1 cellular context compared by ENCODE assay signal in the genomic region with DNA sequence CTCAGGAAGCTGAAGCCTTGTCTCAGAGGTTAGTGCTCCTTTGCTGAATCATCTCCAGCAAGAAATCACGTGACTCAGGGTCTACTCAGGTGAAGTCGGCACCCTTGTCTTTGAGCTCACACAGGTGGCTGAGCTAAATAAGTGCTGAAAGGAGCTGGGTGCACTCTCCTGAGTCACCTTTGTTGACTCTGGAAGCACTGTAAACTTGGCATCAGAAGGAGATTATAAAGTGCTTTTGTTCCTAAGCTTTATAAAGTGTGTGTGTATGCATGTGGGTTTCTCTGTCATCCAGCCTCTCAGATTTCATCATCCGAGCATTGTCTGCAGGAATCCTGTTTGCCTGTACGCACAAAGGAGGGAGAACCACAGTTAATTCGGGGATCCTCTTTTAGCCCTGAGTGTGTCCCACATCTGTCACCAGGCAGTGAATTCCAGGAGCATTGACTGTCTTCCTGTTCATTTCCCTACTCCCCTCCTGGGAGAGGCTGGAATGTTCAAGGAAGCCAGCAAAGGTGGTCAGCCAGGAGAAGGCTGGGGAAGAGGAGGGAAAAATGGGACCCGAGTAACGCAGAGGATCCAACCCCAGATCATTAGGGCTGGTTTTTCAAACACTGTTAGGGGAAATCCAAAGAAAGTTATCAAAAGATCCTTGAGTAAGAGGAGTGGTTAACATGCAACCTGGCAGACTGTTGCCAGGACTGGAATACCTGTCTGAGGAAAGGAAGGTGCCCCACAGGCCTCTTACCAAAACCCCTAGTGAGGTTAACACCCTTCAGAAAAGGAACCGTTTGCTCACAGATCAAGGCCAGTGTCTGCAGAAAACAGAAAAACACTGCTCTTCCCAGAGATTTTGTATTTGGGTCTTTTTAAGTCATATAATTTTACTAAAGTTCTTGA.
TF ChIP-seq lines count a peak whose summit lies in the region.

No MANE protein-coding gene starts in this region.

TF ChIP-seq in K562, 482 proteins besides CTCF, POLR2A, EP300 and RAD21 (continued from another document and continues in another):
- TF ChIP-seq, protein P1, sequence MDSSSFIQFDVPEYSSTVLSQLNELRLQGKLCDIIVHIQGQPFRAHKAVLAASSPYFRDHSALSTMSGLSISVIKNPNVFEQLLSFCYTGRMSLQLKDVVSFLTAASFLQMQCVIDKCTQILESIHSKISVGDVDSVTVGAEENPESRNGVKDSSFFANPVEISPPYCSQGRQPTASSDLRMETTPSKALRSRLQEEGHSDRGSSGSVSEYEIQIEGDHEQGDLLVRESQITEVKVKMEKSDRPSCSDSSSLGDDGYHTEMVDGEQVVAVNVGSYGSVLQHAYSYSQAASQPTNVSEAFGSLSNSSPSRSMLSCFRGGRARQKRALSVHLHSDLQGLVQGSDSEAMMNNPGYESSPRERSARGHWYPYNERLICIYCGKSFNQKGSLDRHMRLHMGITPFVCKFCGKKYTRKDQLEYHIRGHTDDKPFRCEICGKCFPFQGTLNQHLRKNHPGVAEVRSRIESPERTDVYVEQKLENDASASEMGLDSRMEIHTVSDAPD (CRISPR knock-in tag; IDR thresholded peaks at IDR 0.05) = no peak
- TF ChIP-seq ASH1L (IDR thresholded peaks at IDR 0.05; ENCODE audit: borderline replicate concordance, low read depth, partially characterized antibody) (no peak), FOXK1 (CRISPR knock-in tag; IDR thresholded peaks at IDR 0.05; ENCODE audit: borderline replicate concordance) (no peak), ZNF143 (CRISPR knock-in tag; IDR thresholded peaks at IDR 0.05) (no peak), ZNF133 (CRISPR knock-in tag; IDR thresholded peaks at IDR 0.05) (no peak), MEF2A (IDR thresholded peaks at IDR 0.05; ENCODE audit: control insufficient read depth, low read depth, low read length) (no peak), ZNF165 (CRISPR knock-in tag; IDR thresholded peaks at IDR 0.05; ENCODE audit: borderline replicate concordance) (no peak), ZNF324 (CRISPR knock-in tag; IDR thresholded peaks at IDR 0.05) (no peak), TBL1XR1 (IDR thresholded peaks at IDR 0.05; ENCODE audit: low read length in 2 of 2) (no peak), RFX5 (IDR thresholded peaks at IDR 0.05; ENCODE audit: low read depth, low read length) (no peak), GTF2A2 (tag; IDR thresholded peaks at IDR 0.05) (no peak), FOXM1 (IDR thresholded peaks at IDR 0.05; ENCODE audit: low read depth) (no peak), FOXM1 (CRISPR knock-in tag; IDR thresholded peaks at IDR 0.05; ENCODE audit: low read depth) (no peak), ILF3 (IDR thresholded peaks at IDR 0.05; ENCODE audit: borderline replicate concordance) (no peak), FOXO4 (CRISPR knock-in tag; IDR thresholded peaks at IDR 0.05) (no peak), ZNF282 (CRISPR knock-in tag; IDR thresholded peaks at IDR 0.05) (no peak), DIDO1 (tag; IDR thresholded peaks at IDR 0.05; ENCODE audit: low read depth) (no peak), FOXJ2 (tag; IDR thresholded peaks at IDR 0.05) (no peak), ZFP1 (CRISPR knock-in tag; IDR thresholded peaks at IDR 0.05) (no peak), CTCFL (IDR thresholded peaks at IDR 0.05; ENCODE audit: borderline replicate concordance, insufficient read depth, low read depth, low read length, poor library complexity, severe bottlenecking) (no peak), ZNF717 (CRISPR knock-in tag; IDR thresholded peaks at IDR 0.05) (no peak), NR2C1 (IDR thresholded peaks at IDR 0.05) (no peak), NR2C1 (tag; IDR thresholded peaks at IDR 0.05) (peak; percentile 24; the same call in 1 of the 2 replicates), ZNF436 (CRISPR knock-in tag; IDR thresholded peaks at IDR 0.05) (no peak), TEAD2 (tag; IDR thresholded peaks at IDR 0.05) (no peak), ZNF175 (CRISPR knock-in tag; IDR thresholded peaks at IDR 0.05; ENCODE audit: low read depth) (no peak), GABPB2 (CRISPR knock-in tag; conservative IDR thresholded peaks at IDR 0.05) (no peak), RBM34 (IDR thresholded peaks at IDR 0.05; ENCODE audit: borderline replicate concordance, insufficient read depth, low read length) (no peak), ELF4 (CRISPR knock-in tag; IDR thresholded peaks at IDR 0.05) (no peak), TARDBP (IDR thresholded peaks at IDR 0.05) (no peak), ZNF384 (IDR thresholded peaks at IDR 0.05; ENCODE audit: low read depth, low read length) (no peak), ZNF224 (CRISPR knock-in tag; IDR thresholded peaks at IDR 0.05) (no peak), ZNF445 (CRISPR knock-in tag; IDR thresholded peaks at IDR 0.05; ENCODE audit: low read depth) (no peak), CREB3 (tag; conservative IDR thresholded peaks at IDR 0.05; ENCODE audit: low read depth) (no peak)
- TF ChIP-seq, protein P2, sequence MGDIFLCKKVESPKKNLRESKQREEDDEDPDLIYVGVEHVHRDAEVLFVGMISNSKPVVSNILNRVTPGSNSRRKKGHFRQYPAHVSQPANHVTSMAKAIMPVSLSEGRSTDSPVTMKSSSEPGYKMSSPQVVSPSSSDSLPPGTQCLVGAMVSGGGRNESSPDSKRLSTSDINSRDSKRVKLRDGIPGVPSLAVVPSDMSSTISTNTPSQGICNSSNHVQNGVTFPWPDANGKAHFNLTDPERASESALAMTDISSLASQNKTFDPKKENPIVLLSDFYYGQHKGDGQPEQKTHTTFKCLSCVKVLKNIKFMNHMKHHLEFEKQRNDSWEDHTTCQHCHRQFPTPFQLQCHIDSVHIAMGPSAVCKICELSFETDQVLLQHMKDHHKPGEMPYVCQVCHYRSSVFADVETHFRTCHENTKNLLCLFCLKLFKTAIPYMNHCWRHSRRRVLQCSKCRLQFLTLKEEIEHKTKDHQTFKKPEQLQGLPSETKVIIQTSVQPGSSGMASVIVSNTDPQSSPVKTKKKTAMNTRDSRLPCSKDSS (IDR thresholded peaks at IDR 0.05; ENCODE audit: low read depth, partially characterized antibody) = no peak
- TF ChIP-seq, protein P3, sequence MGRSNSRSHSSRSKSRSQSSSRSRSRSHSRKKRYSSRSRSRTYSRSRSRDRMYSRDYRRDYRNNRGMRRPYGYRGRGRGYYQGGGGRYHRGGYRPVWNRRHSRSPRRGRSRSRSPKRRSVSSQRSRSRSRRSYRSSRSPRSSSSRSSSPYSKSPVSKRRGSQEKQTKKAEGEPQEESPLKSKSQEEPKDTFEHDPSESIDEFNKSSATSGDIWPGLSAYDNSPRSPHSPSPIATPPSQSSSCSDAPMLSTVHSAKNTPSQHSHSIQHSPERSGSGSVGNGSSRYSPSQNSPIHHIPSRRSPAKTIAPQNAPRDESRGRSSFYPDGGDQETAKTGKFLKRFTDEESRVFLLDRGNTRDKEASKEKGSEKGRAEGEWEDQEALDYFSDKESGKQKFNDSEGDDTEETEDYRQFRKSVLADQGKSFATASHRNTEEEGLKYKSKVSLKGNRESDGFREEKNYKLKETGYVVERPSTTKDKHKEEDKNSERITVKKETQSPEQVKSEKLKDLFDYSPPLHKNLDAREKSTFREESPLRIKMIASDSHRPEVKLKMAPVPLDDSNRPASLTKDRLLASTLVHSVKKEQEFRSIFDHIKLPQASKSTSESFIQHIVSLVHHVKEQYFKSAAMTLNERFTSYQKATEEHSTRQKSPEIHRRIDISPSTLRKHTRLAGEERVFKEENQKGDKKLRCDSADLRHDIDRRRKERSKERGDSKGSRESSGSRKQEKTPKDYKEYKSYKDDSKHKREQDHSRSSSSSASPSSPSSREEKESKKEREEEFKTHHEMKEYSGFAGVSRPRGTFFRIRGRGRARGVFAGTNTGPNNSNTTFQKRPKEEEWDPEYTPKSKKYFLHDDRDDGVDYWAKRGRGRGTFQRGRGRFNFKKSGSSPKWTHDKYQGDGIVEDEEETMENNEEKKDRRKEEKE (IDR thresholded peaks at IDR 0.05; ENCODE audit: borderline replicate concordance in 1 of 2, control insufficient read depth in 1 of 2, low read depth in 2 of 2, low read length in 1 of 2) = no peak
- TF ChIP-seq, protein P4, sequence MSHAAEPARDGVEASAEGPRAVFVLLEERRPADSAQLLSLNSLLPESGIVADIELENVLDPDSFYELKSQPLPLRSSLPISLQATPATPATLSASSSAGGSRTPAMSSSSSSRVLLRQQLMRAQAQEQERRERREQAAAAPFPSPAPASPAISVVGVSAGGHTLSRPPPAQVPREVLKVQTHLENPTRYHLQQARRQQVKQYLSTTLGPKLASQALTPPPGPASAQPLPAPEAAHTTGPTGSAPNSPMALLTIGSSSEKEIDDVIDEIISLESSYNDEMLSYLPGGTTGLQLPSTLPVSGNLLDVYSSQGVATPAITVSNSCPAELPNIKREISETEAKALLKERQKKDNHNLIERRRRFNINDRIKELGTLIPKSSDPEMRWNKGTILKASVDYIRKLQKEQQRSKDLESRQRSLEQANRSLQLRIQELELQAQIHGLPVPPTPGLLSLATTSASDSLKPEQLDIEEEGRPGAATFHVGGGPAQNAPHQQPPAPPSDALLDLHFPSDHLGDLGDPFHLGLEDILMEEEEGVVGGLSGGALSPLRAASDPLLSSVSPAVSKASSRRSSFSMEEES (CRISPR knock-in tag; IDR thresholded peaks at IDR 0.05) = peak; percentile 97
- TF ChIP-seq, protein P5, sequence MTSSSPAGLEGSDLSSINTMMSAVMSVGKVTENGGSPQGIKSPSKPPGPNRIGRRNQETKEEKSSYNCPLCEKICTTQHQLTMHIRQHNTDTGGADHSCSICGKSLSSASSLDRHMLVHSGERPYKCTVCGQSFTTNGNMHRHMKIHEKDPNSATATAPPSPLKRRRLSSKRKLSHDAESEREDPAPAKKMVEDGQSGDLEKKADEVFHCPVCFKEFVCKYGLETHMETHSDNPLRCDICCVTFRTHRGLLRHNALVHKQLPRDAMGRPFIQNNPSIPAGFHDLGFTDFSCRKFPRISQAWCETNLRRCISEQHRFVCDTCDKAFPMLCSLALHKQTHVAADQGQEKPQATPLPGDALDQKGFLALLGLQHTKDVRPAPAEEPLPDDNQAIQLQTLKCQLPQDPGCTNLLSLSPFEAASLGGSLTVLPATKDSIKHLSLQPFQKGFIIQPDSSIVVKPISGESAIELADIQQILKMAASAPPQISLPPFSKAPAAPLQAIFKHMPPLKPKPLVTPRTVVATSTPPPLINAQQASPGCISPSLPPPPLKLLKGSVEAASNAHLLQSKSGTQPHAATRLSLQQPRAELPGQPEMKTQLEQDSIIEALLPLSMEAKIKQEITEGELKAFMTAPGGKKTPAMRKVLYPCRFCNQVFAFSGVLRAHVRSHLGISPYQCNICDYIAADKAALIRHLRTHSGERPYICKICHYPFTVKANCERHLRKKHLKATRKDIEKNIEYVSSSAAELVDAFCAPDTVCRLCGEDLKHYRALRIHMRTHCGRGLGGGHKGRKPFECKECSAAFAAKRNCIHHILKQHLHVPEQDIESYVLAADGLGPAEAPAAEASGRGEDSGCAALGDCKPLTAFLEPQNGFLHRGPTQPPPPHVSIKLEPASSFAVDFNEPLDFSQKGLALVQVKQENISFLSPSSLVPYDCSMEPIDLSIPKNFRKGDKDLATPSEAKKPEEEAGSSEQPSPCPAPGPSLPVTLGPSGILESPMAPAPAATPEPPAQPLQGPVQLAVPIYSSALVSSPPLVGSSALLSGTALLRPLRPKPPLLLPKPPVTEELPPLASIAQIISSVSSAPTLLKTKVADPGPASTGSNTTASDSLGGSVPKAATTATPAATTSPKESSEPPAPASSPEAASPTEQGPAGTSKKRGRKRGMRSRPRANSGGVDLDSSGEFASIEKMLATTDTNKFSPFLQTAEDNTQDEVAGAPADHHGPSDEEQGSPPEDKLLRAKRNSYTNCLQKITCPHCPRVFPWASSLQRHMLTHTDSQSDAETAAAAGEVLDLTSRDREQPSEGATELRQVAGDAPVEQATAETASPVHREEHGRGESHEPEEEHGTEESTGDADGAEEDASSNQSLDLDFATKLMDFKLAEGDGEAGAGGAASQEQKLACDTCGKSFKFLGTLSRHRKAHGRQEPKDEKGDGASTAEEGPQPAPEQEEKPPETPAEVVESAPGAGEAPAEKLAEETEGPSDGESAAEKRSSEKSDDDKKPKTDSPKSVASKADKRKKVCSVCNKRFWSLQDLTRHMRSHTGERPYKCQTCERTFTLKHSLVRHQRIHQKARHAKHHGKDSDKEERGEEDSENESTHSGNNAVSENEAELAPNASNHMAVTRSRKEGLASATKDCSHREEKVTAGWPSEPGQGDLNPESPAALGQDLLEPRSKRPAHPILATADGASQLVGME (CRISPR knock-in tag; IDR thresholded peaks at IDR 0.05) = no peak
- TF ChIP-seq, protein P6, sequence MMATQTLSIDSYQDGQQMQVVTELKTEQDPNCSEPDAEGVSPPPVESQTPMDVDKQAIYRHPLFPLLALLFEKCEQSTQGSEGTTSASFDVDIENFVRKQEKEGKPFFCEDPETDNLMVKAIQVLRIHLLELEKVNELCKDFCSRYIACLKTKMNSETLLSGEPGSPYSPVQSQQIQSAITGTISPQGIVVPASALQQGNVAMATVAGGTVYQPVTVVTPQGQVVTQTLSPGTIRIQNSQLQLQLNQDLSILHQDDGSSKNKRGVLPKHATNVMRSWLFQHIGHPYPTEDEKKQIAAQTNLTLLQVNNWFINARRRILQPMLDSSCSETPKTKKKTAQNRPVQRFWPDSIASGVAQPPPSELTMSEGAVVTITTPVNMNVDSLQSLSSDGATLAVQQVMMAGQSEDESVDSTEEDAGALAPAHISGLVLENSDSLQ (IDR thresholded peaks at IDR 0.05) = no peak
